ENCODE assay signal across 2 cellular contexts in genomic region chr5:157714036-157714435, GRCh38.
TF ChIP-seq lines count a peak whose summit lies in the region.

No MANE protein-coding gene starts in this region.

TF ChIP-seq in IMR-90, 13 proteins besides CTCF, POLR2A, EP300 and RAD21:
- no peak for TF ChIP-seq BHLHE40 (IDR thresholded peaks at IDR 0.05; ENCODE audit: low read depth, low read length)
- no peak for TF ChIP-seq MAFK (IDR thresholded peaks at IDR 0.05; ENCODE audit: low read depth, low read length)
- no peak for TF ChIP-seq SMC3 (IDR thresholded peaks at IDR 0.05; ENCODE audit: low read depth, low read length)
- TF ChIP-seq MAZ (IDR thresholded peaks at IDR 0.05; ENCODE audit: borderline replicate concordance, low read depth, low read length): no peak
- no peak for TF ChIP-seq CHD1 (IDR thresholded peaks at IDR 0.05; ENCODE audit: low read depth, low read length)
- no peak for TF ChIP-seq RFX5 (IDR thresholded peaks at IDR 0.05; ENCODE audit: low read depth, low read length)
- TF ChIP-seq FOS (IDR thresholded peaks at IDR 0.05; ENCODE audit: low read depth, low read length): no peak
- TF ChIP-seq RCOR1 (IDR thresholded peaks at IDR 0.05; ENCODE audit: insufficient replicate concordance, low read length): no peak
- no peak for TF ChIP-seq CEBPB (IDR thresholded peaks at IDR 0.05; ENCODE audit: low read depth, low read length)
- TF ChIP-seq MXI1 (IDR thresholded peaks at IDR 0.05; ENCODE audit: borderline replicate concordance, low read depth, low read length): no peak
- no peak for TF ChIP-seq NFE2L2 (IDR thresholded peaks at IDR 0.05; ENCODE audit: low read depth, low read length)

TF ChIP-seq in WTC11, 78 proteins besides CTCF, POLR2A, EP300 and RAD21:
- TF ChIP-seq RELA (CRISPR knock-in tag; IDR thresholded peaks at IDR 0.05; ENCODE audit: borderline replicate concordance) (no peak), TEAD1 (CRISPR knock-in tag; IDR thresholded peaks at IDR 0.05) (no peak), IRF1 (CRISPR knock-in tag; IDR thresholded peaks at IDR 0.05) (no peak), GRHL2 (CRISPR knock-in tag; IDR thresholded peaks at IDR 0.05; ENCODE audit: insufficient replicate concordance, severe bottlenecking) (no peak), NFATC4 (CRISPR knock-in tag; IDR thresholded peaks at IDR 0.05) (no peak), PRRX2 (CRISPR knock-in tag; IDR thresholded peaks at IDR 0.05) (no peak), TEAD4 (CRISPR knock-in tag; IDR thresholded peaks at IDR 0.05) (no peak), CDX4 (CRISPR knock-in tag; IDR thresholded peaks at IDR 0.05; ENCODE audit: borderline replicate concordance) (no peak), ATF6 (CRISPR knock-in tag; IDR thresholded peaks at IDR 0.05) (no peak), ZNF219 (CRISPR knock-in tag; IDR thresholded peaks at IDR 0.05; ENCODE audit: borderline replicate concordance) (no peak), CREB1 (CRISPR knock-in tag; IDR thresholded peaks at IDR 0.05) (no peak), ELF4 (CRISPR knock-in tag; IDR thresholded peaks at IDR 0.05; ENCODE audit: low read depth) (no peak), SMAD3 (CRISPR knock-in tag; IDR thresholded peaks at IDR 0.05; ENCODE audit: borderline replicate concordance) (no peak), ZNF232 (CRISPR knock-in tag; IDR thresholded peaks at IDR 0.05) (no peak)
- TF ChIP-seq, protein P1, sequence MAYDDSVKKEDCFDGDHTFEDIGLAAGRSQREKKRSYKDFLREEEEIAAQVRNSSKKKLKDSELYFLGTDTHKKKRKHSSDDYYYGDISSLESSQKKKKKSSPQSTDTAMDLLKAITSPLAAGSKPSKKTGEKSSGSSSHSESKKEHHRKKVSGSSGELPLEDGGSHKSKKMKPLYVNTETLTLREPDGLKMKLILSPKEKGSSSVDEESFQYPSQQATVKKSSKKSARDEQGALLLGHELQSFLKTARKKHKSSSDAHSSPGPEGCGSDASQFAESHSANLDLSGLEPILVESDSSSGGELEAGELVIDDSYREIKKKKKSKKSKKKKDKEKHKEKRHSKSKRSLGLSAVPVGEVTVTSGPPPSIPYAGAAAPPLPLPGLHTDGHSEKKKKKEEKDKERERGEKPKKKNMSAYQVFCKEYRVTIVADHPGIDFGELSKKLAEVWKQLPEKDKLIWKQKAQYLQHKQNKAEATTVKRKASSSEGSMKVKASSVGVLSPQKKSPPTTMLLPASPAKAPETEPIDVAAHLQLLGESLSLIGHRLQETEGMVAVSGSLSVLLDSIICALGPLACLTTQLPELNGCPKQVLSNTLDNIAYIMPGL (CRISPR knock-in tag; IDR thresholded peaks at IDR 0.05): no peak
- TF ChIP-seq, protein P2, sequence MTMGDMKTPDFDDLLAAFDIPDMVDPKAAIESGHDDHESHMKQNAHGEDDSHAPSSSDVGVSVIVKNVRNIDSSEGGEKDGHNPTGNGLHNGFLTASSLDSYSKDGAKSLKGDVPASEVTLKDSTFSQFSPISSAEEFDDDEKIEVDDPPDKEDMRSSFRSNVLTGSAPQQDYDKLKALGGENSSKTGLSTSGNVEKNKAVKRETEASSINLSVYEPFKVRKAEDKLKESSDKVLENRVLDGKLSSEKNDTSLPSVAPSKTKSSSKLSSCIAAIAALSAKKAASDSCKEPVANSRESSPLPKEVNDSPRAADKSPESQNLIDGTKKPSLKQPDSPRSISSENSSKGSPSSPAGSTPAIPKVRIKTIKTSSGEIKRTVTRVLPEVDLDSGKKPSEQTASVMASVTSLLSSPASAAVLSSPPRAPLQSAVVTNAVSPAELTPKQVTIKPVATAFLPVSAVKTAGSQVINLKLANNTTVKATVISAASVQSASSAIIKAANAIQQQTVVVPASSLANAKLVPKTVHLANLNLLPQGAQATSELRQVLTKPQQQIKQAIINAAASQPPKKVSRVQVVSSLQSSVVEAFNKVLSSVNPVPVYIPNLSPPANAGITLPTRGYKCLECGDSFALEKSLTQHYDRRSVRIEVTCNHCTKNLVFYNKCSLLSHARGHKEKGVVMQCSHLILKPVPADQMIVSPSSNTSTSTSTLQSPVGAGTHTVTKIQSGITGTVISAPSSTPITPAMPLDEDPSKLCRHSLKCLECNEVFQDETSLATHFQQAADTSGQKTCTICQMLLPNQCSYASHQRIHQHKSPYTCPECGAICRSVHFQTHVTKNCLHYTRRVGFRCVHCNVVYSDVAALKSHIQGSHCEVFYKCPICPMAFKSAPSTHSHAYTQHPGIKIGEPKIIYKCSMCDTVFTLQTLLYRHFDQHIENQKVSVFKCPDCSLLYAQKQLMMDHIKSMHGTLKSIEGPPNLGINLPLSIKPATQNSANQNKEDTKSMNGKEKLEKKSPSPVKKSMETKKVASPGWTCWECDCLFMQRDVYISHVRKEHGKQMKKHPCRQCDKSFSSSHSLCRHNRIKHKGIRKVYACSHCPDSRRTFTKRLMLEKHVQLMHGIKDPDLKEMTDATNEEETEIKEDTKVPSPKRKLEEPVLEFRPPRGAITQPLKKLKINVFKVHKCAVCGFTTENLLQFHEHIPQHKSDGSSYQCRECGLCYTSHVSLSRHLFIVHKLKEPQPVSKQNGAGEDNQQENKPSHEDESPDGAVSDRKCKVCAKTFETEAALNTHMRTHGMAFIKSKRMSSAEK (CRISPR knock-in tag; IDR thresholded peaks at IDR 0.05; ENCODE audit: borderline replicate concordance): no peak
- TF ChIP-seq, protein P3, sequence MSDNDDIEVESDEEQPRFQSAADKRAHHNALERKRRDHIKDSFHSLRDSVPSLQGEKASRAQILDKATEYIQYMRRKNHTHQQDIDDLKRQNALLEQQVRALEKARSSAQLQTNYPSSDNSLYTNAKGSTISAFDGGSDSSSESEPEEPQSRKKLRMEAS (CRISPR knock-in tag; IDR thresholded peaks at IDR 0.05): no peak
- TF ChIP-seq, protein P4, sequence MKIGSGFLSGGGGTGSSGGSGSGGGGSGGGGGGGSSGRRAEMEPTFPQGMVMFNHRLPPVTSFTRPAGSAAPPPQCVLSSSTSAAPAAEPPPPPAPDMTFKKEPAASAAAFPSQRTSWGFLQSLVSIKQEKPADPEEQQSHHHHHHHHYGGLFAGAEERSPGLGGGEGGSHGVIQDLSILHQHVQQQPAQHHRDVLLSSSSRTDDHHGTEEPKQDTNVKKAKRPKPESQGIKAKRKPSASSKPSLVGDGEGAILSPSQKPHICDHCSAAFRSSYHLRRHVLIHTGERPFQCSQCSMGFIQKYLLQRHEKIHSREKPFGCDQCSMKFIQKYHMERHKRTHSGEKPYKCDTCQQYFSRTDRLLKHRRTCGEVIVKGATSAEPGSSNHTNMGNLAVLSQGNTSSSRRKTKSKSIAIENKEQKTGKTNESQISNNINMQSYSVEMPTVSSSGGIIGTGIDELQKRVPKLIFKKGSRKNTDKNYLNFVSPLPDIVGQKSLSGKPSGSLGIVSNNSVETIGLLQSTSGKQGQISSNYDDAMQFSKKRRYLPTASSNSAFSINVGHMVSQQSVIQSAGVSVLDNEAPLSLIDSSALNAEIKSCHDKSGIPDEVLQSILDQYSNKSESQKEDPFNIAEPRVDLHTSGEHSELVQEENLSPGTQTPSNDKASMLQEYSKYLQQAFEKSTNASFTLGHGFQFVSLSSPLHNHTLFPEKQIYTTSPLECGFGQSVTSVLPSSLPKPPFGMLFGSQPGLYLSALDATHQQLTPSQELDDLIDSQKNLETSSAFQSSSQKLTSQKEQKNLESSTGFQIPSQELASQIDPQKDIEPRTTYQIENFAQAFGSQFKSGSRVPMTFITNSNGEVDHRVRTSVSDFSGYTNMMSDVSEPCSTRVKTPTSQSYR (CRISPR knock-in tag; IDR thresholded peaks at IDR 0.05): no peak
